9 cellular contexts compared by ENCODE assay signal in the genomic region with DNA sequence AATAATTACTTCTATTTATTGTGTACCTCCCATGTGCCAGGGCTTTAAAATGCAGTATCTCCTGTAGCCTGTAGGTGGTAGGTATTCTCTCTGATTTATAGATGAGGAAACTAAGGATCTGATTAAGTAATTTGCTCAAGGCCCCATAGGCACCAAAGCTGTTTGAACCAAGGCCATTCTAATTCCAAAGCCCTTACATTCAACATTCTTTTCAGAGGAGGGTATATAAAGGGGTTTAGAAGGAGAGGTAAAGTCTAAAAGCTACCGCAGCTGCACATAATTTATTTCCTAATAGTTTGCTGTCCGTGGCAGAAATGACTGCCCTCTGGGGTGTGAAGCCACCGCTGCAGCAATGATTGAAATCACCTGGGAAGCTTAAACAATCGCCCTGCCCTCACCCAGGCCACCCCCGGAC.
DNase-seq lines count a peak whose midpoint lies in the region; ATAC-seq and TF ChIP-seq lines count a peak whose summit lies in the region.
"Had no signal": no experiment of that assay in that cellular context is flagged by ENCODE, and none has a peak within 500 bp of the region (broad histone marks: within the 10 kb centered on the region; RNA-seq: fewer than 3 reads in every experiment).

No MANE protein-coding gene starts in this region.

- 84 to 95% (median 89%) methylated on average over 5 of the region's 5 CpGs for WGBS in spleen, 5 donors

- no peaks in the 10 kb centered on the region for H3K27me3 Mint-ChIP-seq in chondrocyte (ENCODE audit: low read depth)
- no peaks in the 10 kb centered on the region for H3K27me3 Mint-ChIP-seq in neural crest cell (ENCODE audit: low read depth)

- H3K36me3 ChIP-seq in spleen: no peaks in the 10 kb centered on the region

- no peaks in the 10 kb centered on the region for H3K9me3 ChIP-seq in spleen

- H3K4me3 Mint-ChIP-seq in chondrocyte (ENCODE audit: unreplicated experiment) (no peak overlapping the region), neural crest cell (no peak overlapping the region)

- TF ChIP-seq CTCF in chondrocyte (IDR thresholded peaks at IDR 0.05): peak; percentile 68
- TF ChIP-seq CTCF in neural crest cell (conservative IDR thresholded peaks at IDR 0.05): peak; percentile 56
- peak in 2 of 11 experiments; percentile 17 to 22 for TF ChIP-seq CTCF in spleen (IDR thresholded peaks at IDR 0.05 in 8 of 11, conservative IDR thresholded peaks at IDR 0.05 in 3 of 11)

- H3K27ac ChIP-seq in spleen: no peak overlapping the region

- no peaks in the 10 kb centered on the region for H3K4me1 ChIP-seq in spleen

- H3K9me3 Mint-ChIP-seq in chondrocyte (ENCODE audit: low read depth) (peaks cover 2% of the 10 kb centered on the region), neural crest cell (peaks cover 2% of the 10 kb centered on the region)

- H3K4me1 Mint-ChIP-seq in chondrocyte (ENCODE audit: low read depth) (peaks cover 16% of the 10 kb centered on the region), neural crest cell (no peaks in the 10 kb centered on the region)

- TF ChIP-seq POLR2A in GM18505 (IDR thresholded peaks at IDR 0.05; ENCODE audit: borderline replicate concordance, extremely low read depth, insufficient read depth, insufficient read length) (no peak), spleen (IDR thresholded peaks at IDR 0.05) (no peak)

- no peak for ATAC-seq in GM21390 (IDR thresholded peaks at IDR 0.05; ENCODE audit: unreplicated experiment)
- ATAC-seq in GM18505 (IDR thresholded peaks at IDR 0.05; ENCODE audit: unreplicated experiment): no peak

- peaks cover 24% of the 10 kb centered on the region for H3K36me3 Mint-ChIP-seq in chondrocyte (ENCODE audit: low read depth)
- peaks cover 14% of the 10 kb centered on the region for H3K36me3 Mint-ChIP-seq in neural crest cell (ENCODE audit: low read depth)

- H3K27me3 ChIP-seq in spleen (replicated peaks in 1 of 7): peaks cover 0 to 5% (median 0%) of the 10 kb centered on the region in 7 donors

- intact Hi-C loops in spleen (cut with DNase I; ENCODE audit: low total_unique reads): no loop called here

- H3K27ac Mint-ChIP-seq in chondrocyte (ENCODE audit: unreplicated experiment) (peak overlapping the region; percentile 22), neural crest cell (ENCODE audit: unreplicated experiment) (no peak overlapping the region)

- H3K4me3 ChIP-seq in spleen: no peak overlapping the region

- DNase-seq in DMS114 treated with DMSO at 0.1 percent for 48 hours (lab: John Stamatoyannopoulos, UW; ENCODE audit: unreplicated experiment) (peak; percentile 7), NAMALWA (ENCODE audit: low spot score) (peak; percentile 46), chondrocyte (ENCODE audit: low spot score) (no peak), neural crest cell (ENCODE audit: low read depth, low spot score) (no peak), cerebellum (ENCODE audit: low spot score) (no peak), spleen (no peak)
- DNase-seq: aorta had no signal

Comparison
In these comparisons a context has a peak if more than half of its experiments do, and no peak if none do; other contexts are left out.
1. DNase-seq: peak in DMS114 treated with DMSO at 0.1 percent for 48 hours (single experiment) and NAMALWA (single experiment); none in chondrocyte (single experiment), neural crest cell (single experiment), cerebellum (single experiment) and spleen (single experiment).